40 cellular contexts compared by ENCODE assay signal in genomic region chr19:30598688-30599087, GRCh38.
"Had no signal": no experiment of that assay in that cellular context is flagged by ENCODE, and none has a peak within 500 bp of the region (broad histone marks: within the 10 kb centered on the region; RNA-seq: fewer than 3 reads in every experiment).

No MANE protein-coding gene starts in this region.

- H3K27ac ChIP-seq: adrenal gland, ascending aorta, body of pancreas, brain microvascular endothelial cell, breast epithelium, cardiac muscle cell had no signal

- H3K27me3 ChIP-seq: adrenal gland, ascending aorta, body of pancreas, brain microvascular endothelial cell had no signal

- H3K9me3 Mint-ChIP-seq: activated naive CD4-positive, alpha-beta T cell treated with anti-CD3 and anti-CD28 coated beads for 36 hours; activated naive CD4-positive, alpha-beta T cell treated with anti-CD3 and anti-CD28 coated beads, Interleukin-2, amount 10 ng/mL, durations not matched to agents 7 days and 5 days; activated naive CD4-positive, alpha-beta T cell treated with anti-CD3 and anti-CD28 coated beads, Interleukin-2, amount 50 U/mL, for 24 hours; activated naive CD4-positive, alpha-beta T cell treated with anti-CD3 and anti-CD28 coated beads, Interleukin-2, amount 50 U/mL, for 72 hours; activated naive CD8-positive, alpha-beta T cell treated with anti-CD3 and anti-CD28 coated beads for 36 hours; activated naive CD8-positive, alpha-beta T cell treated with anti-CD3 and anti-CD28 coated beads, Interleukin-2, amount 10 ng/mL, durations not matched to agents 7 days and 5 days; activated naive CD8-positive, alpha-beta T cell treated with anti-CD3 and anti-CD28 coated beads, Interleukin-2, amount 50 U/mL, for 24 hours; activated T-cell treated with anti-CD3 and anti-CD28 coated beads, Interleukin-2, amount 50 U/mL, for 24 hours; activated T-cell treated with anti-CD3 and anti-CD28 coated beads, Interleukin-2, amount 50 U/mL, for 4 hours; activated T-cell treated with anti-CD3 and anti-CD28 coated beads, Interleukin-2, amount 50 U/mL, for 72 hours; activated T-helper 1 cell treated with anti-CD3 and anti-CD28 coated beads, Interleukin-12 subunit alpha, Interleukin-12 subunit beta, Interleukin-2, Interleukin-4 antibody, amounts not matched to agents 30 ng/mL and 10 ng/mL and 1 ng/mL, durations not matched to agents 14 hours and 24 hours and 36 hours; activated T-helper 17 cell treated with anti-CD3 and anti-CD28 coated beads, Interleukin-2, amount 50 U/mL, for 72 hours; activated T-helper 2 cell treated with anti-CD3 and anti-CD28 coated beads, Interferon-gamma antibody, Interleukin-2, Interleukin-4, amounts not matched to agents 10 μg/mL and 5 μg/mL and 100 μg/mL, durations not matched to agents 14 hours and 24 hours and 36 hours; brain; central memory CD8-positive, alpha-beta T cell had no signal

- H3K27me3 Mint-ChIP-seq: activated naive CD8-positive, alpha-beta T cell treated with anti-CD3 and anti-CD28 coated beads, Interleukin-2, amount 10 ng/mL, durations not matched to agents 7 days and 5 days; brain had no signal

- FAIRE-seq: astrocyte, bronchial epithelial cell had no signal

- ATAC-seq: activated naive CD4-positive, alpha-beta T cell treated with anti-CD3 and anti-CD28 coated beads, Interleukin-2, amount 50 U/mL, for 72 hours; activated naive CD8-positive, alpha-beta T cell treated with anti-CD3 and anti-CD28 coated beads, Interleukin-2, amount 50 U/mL, for 24 hours; activated T-cell treated with anti-CD3 and anti-CD28 coated beads, Interleukin-2, amount 50 U/mL, for 4 hours; activated T-cell treated with anti-CD3 and anti-CD28 coated beads, Interleukin-2, amount 50 U/mL, for 72 hours; activated T-helper 17 cell treated with anti-CD3 and anti-CD28 coated beads, Interleukin-2, amount 50 U/mL, for 72 hours; body of pancreas had no signal

- H3K27ac Mint-ChIP-seq: activated naive CD4-positive, alpha-beta T cell treated with anti-CD3 and anti-CD28 coated beads for 36 hours; activated naive CD4-positive, alpha-beta T cell treated with anti-CD3 and anti-CD28 coated beads, Interleukin-2, amount 10 ng/mL, durations not matched to agents 7 days and 5 days; activated naive CD4-positive, alpha-beta T cell treated with anti-CD3 and anti-CD28 coated beads, Interleukin-2, amount 50 U/mL, for 24 hours; activated naive CD4-positive, alpha-beta T cell treated with anti-CD3 and anti-CD28 coated beads, Interleukin-2, amount 50 U/mL, for 72 hours; activated naive CD8-positive, alpha-beta T cell; activated naive CD8-positive, alpha-beta T cell treated with anti-CD3 and anti-CD28 coated beads for 36 hours; activated naive CD8-positive, alpha-beta T cell treated with anti-CD3 and anti-CD28 coated beads, Interleukin-2, amount 10 ng/mL, durations not matched to agents 7 days and 5 days; activated naive CD8-positive, alpha-beta T cell treated with anti-CD3 and anti-CD28 coated beads, Interleukin-2, amount 50 U/mL, for 24 hours; activated T-cell treated with anti-CD3 and anti-CD28 coated beads, Interleukin-2, amount 50 U/mL, for 24 hours; activated T-cell treated with anti-CD3 and anti-CD28 coated beads, Interleukin-2, amount 50 U/mL, for 72 hours; activated T-helper 1 cell treated with anti-CD3 and anti-CD28 coated beads, Interleukin-12 subunit alpha, Interleukin-12 subunit beta, Interleukin-2, Interleukin-4 antibody, amounts not matched to agents 30 ng/mL and 10 ng/mL and 1 ng/mL, durations not matched to agents 14 hours and 24 hours and 36 hours; activated T-helper 17 cell treated with anti-CD3 and anti-CD28 coated beads, Interleukin-2, amount 50 U/mL, for 72 hours; activated T-helper 2 cell treated with anti-CD3 and anti-CD28 coated beads, Interferon-gamma antibody, Interleukin-2, Interleukin-4, amounts not matched to agents 10 μg/mL and 5 μg/mL and 100 μg/mL, durations not matched to agents 14 hours and 24 hours and 36 hours; brain had no signal

- H3K4me1 Mint-ChIP-seq: activated naive CD4-positive, alpha-beta T cell treated with anti-CD3 and anti-CD28 coated beads, Interleukin-2, amount 10 ng/mL, durations not matched to agents 7 days and 5 days; activated naive CD4-positive, alpha-beta T cell treated with anti-CD3 and anti-CD28 coated beads, Interleukin-2, amount 50 U/mL, for 24 hours; activated naive CD8-positive, alpha-beta T cell treated with anti-CD3 and anti-CD28 coated beads for 36 hours; activated naive CD8-positive, alpha-beta T cell treated with anti-CD3 and anti-CD28 coated beads, Interleukin-2, amount 10 ng/mL, durations not matched to agents 7 days and 5 days; activated naive CD8-positive, alpha-beta T cell treated with anti-CD3 and anti-CD28 coated beads, Interleukin-2, amount 50 U/mL, for 24 hours; activated T-helper 17 cell treated with anti-CD3 and anti-CD28 coated beads, Interleukin-2, amount 50 U/mL, for 72 hours; central memory CD8-positive, alpha-beta T cell had no signal

- H3K36me3 Mint-ChIP-seq: activated naive CD4-positive, alpha-beta T cell treated with anti-CD3 and anti-CD28 coated beads, Interleukin-2, amount 10 ng/mL, durations not matched to agents 7 days and 5 days; activated naive CD4-positive, alpha-beta T cell treated with anti-CD3 and anti-CD28 coated beads, Interleukin-2, amount 50 U/mL, for 24 hours; activated naive CD4-positive, alpha-beta T cell treated with anti-CD3 and anti-CD28 coated beads, Interleukin-2, amount 50 U/mL, for 72 hours; activated naive CD8-positive, alpha-beta T cell; activated naive CD8-positive, alpha-beta T cell treated with anti-CD3 and anti-CD28 coated beads for 36 hours; activated naive CD8-positive, alpha-beta T cell treated with anti-CD3 and anti-CD28 coated beads, Interleukin-2, amount 10 ng/mL, durations not matched to agents 7 days and 5 days; brain had no signal

- H3K9me3 ChIP-seq: adrenal gland, ascending aorta, body of pancreas, breast epithelium had no signal

- DNase-seq: activated effector memory CD4-positive, alpha-beta T cell treated with anti-CD3 and anti-CD28 coated beads, Interleukin-2, amount 50 U/mL, for 16 hours; activated effector memory CD4-positive, alpha-beta T cell treated with Interleukin-2 at 50 U/mL for 16 hours; activated gamma-delta T cell; activated gamma-delta T cell treated with Interleukin-2 at 50 U/mL for 16 hours; activated naive CD4-positive, alpha-beta T cell; activated naive CD4-positive, alpha-beta T cell treated with anti-CD3 and anti-CD28 coated beads for 36 hours; activated naive CD4-positive, alpha-beta T cell treated with anti-CD3 and anti-CD28 coated beads, Interleukin-2, amount 10 ng/mL, durations not matched to agents 7 days and 5 days; activated naive CD4-positive, alpha-beta T cell treated with anti-CD3 and anti-CD28 coated beads, Interleukin-2, amount 50 U/mL, for 16 hours; activated naive CD4-positive, alpha-beta T cell treated with Interleukin-2 at 50 U/mL for 16 hours; activated naive CD8-positive, alpha-beta T cell treated with anti-CD3 and anti-CD28 coated beads for 36 hours; activated naive CD8-positive, alpha-beta T cell treated with anti-CD3 and anti-CD28 coated beads, Interleukin-2, amount 10 ng/mL, durations not matched to agents 7 days and 5 days; activated naive CD8-positive, alpha-beta T cell treated with anti-CD3 and anti-CD28 coated beads, Interleukin-2, amount 50 U/mL, for 24 hours; activated T-cell treated with anti-CD3 and anti-CD28 coated beads, Interleukin-2, amount 50 U/mL, for 1 hour; activated T-cell treated with anti-CD3 and anti-CD28 coated beads, Interleukin-2, amount 50 U/mL, for 24 hours; activated T-cell treated with anti-CD3 and anti-CD28 coated beads, Interleukin-2, amount 50 U/mL, for 4 hours; activated T-cell treated with anti-CD3 and anti-CD28 coated beads, Interleukin-2, amount 50 U/mL, for 48 hours; activated T-cell treated with anti-CD3 and anti-CD28 coated beads, Interleukin-2, amount 50 U/mL, for 72 hours; adrenal gland; amniotic stem cell; amygdala; anterior cingulate cortex; aorta; body of pancreas; brain microvascular endothelial cell; caudate nucleus; central memory CD4-positive, alpha-beta T cell; cerebellar nuclear complex had no signal

- H3K36me3 ChIP-seq: adrenal gland, ascending aorta, brain microvascular endothelial cell, breast epithelium, cardiac muscle cell had no signal

- H3K4me3 ChIP-seq: adrenal gland, ascending aorta, body of pancreas, breast epithelium, cardiac muscle cell had no signal

- H3K4me1 ChIP-seq: adrenal gland, ascending aorta, body of pancreas, breast epithelium had no signal

- H3K4me3 Mint-ChIP-seq: activated naive CD4-positive, alpha-beta T cell treated with anti-CD3 and anti-CD28 coated beads for 36 hours; activated naive CD4-positive, alpha-beta T cell treated with anti-CD3 and anti-CD28 coated beads, Interleukin-2, amount 10 ng/mL, durations not matched to agents 7 days and 5 days; activated naive CD4-positive, alpha-beta T cell treated with anti-CD3 and anti-CD28 coated beads, Interleukin-2, amount 50 U/mL, for 24 hours; activated naive CD8-positive, alpha-beta T cell; activated naive CD8-positive, alpha-beta T cell treated with anti-CD3 and anti-CD28 coated beads for 36 hours; activated naive CD8-positive, alpha-beta T cell treated with anti-CD3 and anti-CD28 coated beads, Interleukin-2, amount 10 ng/mL, durations not matched to agents 7 days and 5 days; activated naive CD8-positive, alpha-beta T cell treated with anti-CD3 and anti-CD28 coated beads, Interleukin-2, amount 50 U/mL, for 24 hours; activated T-cell treated with anti-CD3 and anti-CD28 coated beads, Interleukin-2, amount 50 U/mL, for 24 hours; activated T-cell treated with anti-CD3 and anti-CD28 coated beads, Interleukin-2, amount 50 U/mL, for 4 hours; activated T-cell treated with anti-CD3 and anti-CD28 coated beads, Interleukin-2, amount 50 U/mL, for 72 hours; activated T-helper 1 cell treated with anti-CD3 and anti-CD28 coated beads, Interleukin-12 subunit alpha, Interleukin-12 subunit beta, Interleukin-2, Interleukin-4 antibody, amounts not matched to agents 30 ng/mL and 10 ng/mL and 1 ng/mL, durations not matched to agents 14 hours and 24 hours and 36 hours; activated T-helper 17 cell treated with anti-CD3 and anti-CD28 coated beads, Interleukin-2, amount 50 U/mL, for 72 hours; brain; central memory CD8-positive, alpha-beta T cell had no signal
